ENCODE assay signal across 27 cellular contexts in the genomic region with DNA sequence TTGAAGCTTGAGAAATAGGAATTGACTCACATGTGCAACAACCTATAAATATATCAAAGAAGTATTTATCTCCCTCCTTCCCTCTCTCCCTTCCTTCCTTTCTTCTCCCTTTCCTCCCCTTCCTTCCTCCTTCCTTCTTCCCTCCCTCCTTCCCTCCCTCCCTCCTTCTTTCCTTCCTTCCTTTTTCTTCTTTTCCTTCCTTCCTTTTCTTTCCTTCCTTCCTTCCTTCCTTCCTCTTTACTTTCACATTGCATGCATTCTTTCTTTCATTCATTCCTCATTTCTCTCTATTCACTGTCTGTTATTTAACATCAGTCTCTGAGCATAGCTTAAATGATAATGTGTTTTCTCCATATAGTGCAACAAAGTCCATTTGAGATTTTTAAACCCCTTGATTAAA.
"Had no signal": no experiment of that assay in that cellular context is flagged by ENCODE, and none has a peak within 500 bp of the region (broad histone marks: within the 10 kb centered on the region; RNA-seq: fewer than 3 reads in every experiment).

No MANE protein-coding gene starts in this region.

- H3K27me3 ChIP-seq: neural progenitor cell, ovary, spleen, suprapubic skin, testis, tibial artery, transverse colon, upper lobe of right lung, uterus had no signal

- H3K4me2 ChIP-seq: neural progenitor cell, smooth muscle cell had no signal

- DNase-seq: natural killer cell; occipital lobe; ovary; posterior cingulate gyrus; psoas muscle; right cardiac atrium; spleen; stimulated activated CD4-positive, alpha-beta T cell treated with anti-CD3 and anti-CD28 coated beads, Interleukin-12 subunit alpha, Interleukin-12 subunit beta, amount 100 ng/mL, for 4 hours; stimulated activated CD4-positive, alpha-beta T cell treated with anti-CD3 and anti-CD28 coated beads, Interleukin-1b, Interleukin-23, amount 100 ng/mL, for 48 hours; stimulated activated CD4-positive, alpha-beta T cell treated with anti-CD3 and anti-CD28 coated beads, Interleukin-4, amount 100 ng/mL, for 1 hour; stimulated activated CD4-positive, alpha-beta T cell treated with anti-CD3 and anti-CD28 coated beads, Interleukin-4, amount 100 ng/mL, for 4 hours; stimulated activated CD8-positive, alpha-beta memory T cell treated with anti-CD3 and anti-CD28 coated beads, Interleukin-4, amount 100 ng/mL, for 48 hours; stimulated activated naive CD4-positive, alpha-beta T cell; stimulated activated naive CD8-positive, alpha-beta T cell treated with anti-CD3 and anti-CD28 coated beads, Interleukin-15, amount 100 ng/mL, for 72 hours; stimulated activated naive CD8-positive, alpha-beta T cell treated with anti-CD3 and anti-CD28 coated beads, Interleukin-15, Interleukin-2, amounts not matched to agents 100 U/mL and 50 U/mL, for 24 hours; substantia nigra; testis; tibial artery; transverse colon; upper lobe of right lung; uterus had no signal

- H3K9me3 ChIP-seq: ovary, psoas muscle, spleen, suprapubic skin, testis, tibial artery, transverse colon, upper lobe of right lung, uterus had no signal

- H3K36me3 ChIP-seq: neural progenitor cell, ovary, spleen, suprapubic skin, tibial artery, transverse colon, upper lobe of right lung, uterus had no signal

- H3K27ac ChIP-seq: neural progenitor cell, ovary, parathyroid adenoma, psoas muscle, skin epidermis, spleen, suprapubic skin, testis, tibial artery, transverse colon, upper lobe of right lung, uterus had no signal

- H3K79me2 ChIP-seq: parathyroid adenoma had no signal

- H3K4me1 ChIP-seq: neural progenitor cell, parathyroid adenoma, psoas muscle, spleen, suprapubic skin, testis, tibial artery, transverse colon, upper lobe of right lung, uterus had no signal

- H2AFZ ChIP-seq: neural progenitor cell, parathyroid adenoma had no signal

- ATAC-seq: natural killer cell; psoas muscle; right cardiac atrium; sciatic nerve; stimulated activated naive CD8-positive, alpha-beta T cell treated with anti-CD3 and anti-CD28 coated beads, Interleukin-15, amount 100 ng/mL, for 72 hours; stimulated activated naive CD8-positive, alpha-beta T cell treated with anti-CD3 and anti-CD28 coated beads, Interleukin-15, Interleukin-2, amounts not matched to agents 100 U/mL and 50 U/mL, for 24 hours; upper lobe of right lung had no signal

- H3K4me3 ChIP-seq: neural progenitor cell, ovary, psoas muscle, skin epidermis, smooth muscle cell, spleen, suprapubic skin, testis, tibial artery, transverse colon, upper lobe of right lung, uterus had no signal

- H3K9ac ChIP-seq: neural progenitor cell, parathyroid adenoma had no signal
